Comparison of ENCODE assay signal across 1 cellular context in genomic region chr19:32345261-32346207, GRCh38.
TF ChIP-seq lines count a peak whose summit lies in the region.

ZNF507 (plus strand) TSS chr19:32345610; CDS start chr19:32352831, 7,221 bp downstream.

TF ChIP-seq in K562, 482 proteins besides CTCF, POLR2A, EP300 and RAD21 (continued from another document and continues in another):
- TF ChIP-seq, protein P1, sequence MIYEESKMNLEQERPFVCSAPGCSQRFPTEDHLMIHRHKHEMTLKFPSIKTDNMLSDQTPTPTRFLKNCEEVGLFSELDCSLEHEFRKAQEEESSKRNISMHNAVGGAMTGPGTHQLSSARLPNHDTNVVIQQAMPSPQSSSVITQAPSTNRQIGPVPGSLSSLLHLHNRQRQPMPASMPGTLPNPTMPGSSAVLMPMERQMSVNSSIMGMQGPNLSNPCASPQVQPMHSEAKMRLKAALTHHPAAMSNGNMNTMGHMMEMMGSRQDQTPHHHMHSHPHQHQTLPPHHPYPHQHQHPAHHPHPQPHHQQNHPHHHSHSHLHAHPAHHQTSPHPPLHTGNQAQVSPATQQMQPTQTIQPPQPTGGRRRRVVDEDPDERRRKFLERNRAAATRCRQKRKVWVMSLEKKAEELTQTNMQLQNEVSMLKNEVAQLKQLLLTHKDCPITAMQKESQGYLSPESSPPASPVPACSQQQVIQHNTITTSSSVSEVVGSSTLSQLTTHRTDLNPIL (CRISPR knock-in tag; IDR thresholded peaks at IDR 0.05): no peak
- TF ChIP-seq TFAM (CRISPR knock-in tag; conservative IDR thresholded peaks at IDR 0.05): no peak
- no peak for TF ChIP-seq PTBP1 (IDR thresholded peaks at IDR 0.05; ENCODE audit: low read depth, low read length)
- no peak for TF ChIP-seq MYBL2 (IDR thresholded peaks at IDR 0.05; ENCODE audit: low read depth)
- TF ChIP-seq MYBL2 (CRISPR knock-in tag; IDR thresholded peaks at IDR 0.05; ENCODE audit: borderline replicate concordance): no peak
- TF ChIP-seq RFX5 (IDR thresholded peaks at IDR 0.05; ENCODE audit: low read depth, low read length): no peak
- no peak for TF ChIP-seq NFE2 (IDR thresholded peaks at IDR 0.05; ENCODE audit: low read depth)
- TF ChIP-seq ZNF431 (CRISPR knock-in tag; IDR thresholded peaks at IDR 0.05): 0 out of 2 replicates have a peak, but pooled peaks have one; percentile 36
- no peak for TF ChIP-seq TCF3 (CRISPR knock-in tag; IDR thresholded peaks at IDR 0.05)
- TF ChIP-seq GTF2E2 (tag; IDR thresholded peaks at IDR 0.05): peak; percentile 13; the same call in 1 of the 2 replicates
- TF ChIP-seq TRIM24 (IDR thresholded peaks at IDR 0.05): peak in 1 of 2 experiments; percentile 82; a peak in 2 of 4 replicates
- TF ChIP-seq COPS2 (conservative IDR thresholded peaks at IDR 0.05): no peak
- no peak for TF ChIP-seq CBFA2T3 (IDR thresholded peaks at IDR 0.05)
- TF ChIP-seq ZNF354B (CRISPR knock-in tag; IDR thresholded peaks at IDR 0.05): no peak
- TF ChIP-seq, protein P2, sequence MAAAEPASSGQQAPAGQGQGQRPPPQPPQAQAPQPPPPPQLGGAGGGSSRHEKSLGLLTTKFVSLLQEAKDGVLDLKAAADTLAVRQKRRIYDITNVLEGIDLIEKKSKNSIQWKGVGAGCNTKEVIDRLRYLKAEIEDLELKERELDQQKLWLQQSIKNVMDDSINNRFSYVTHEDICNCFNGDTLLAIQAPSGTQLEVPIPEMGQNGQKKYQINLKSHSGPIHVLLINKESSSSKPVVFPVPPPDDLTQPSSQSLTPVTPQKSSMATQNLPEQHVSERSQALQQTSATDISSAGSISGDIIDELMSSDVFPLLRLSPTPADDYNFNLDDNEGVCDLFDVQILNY (CRISPR knock-in tag; IDR thresholded peaks at IDR 0.05): no peak
- TF ChIP-seq, protein P3, sequence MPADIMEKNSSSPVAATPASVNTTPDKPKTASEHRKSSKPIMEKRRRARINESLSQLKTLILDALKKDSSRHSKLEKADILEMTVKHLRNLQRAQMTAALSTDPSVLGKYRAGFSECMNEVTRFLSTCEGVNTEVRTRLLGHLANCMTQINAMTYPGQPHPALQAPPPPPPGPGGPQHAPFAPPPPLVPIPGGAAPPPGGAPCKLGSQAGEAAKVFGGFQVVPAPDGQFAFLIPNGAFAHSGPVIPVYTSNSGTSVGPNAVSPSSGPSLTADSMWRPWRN (IDR thresholded peaks at IDR 0.05; ENCODE audit: low read depth): no peak
- 0 out of 2 replicates have a peak, but pooled peaks have one; percentile 48 for TF ChIP-seq ZNF311 (CRISPR knock-in tag; IDR thresholded peaks at IDR 0.05)
- no peak for TF ChIP-seq ZNF263 (CRISPR knock-in tag; IDR thresholded peaks at IDR 0.05; ENCODE audit: borderline replicate concordance)
- TF ChIP-seq TBP (optimal IDR thresholded peaks at IDR 0.05; ENCODE audit: low read depth, low read length): peak; percentile 44
- TF ChIP-seq, protein P4, sequence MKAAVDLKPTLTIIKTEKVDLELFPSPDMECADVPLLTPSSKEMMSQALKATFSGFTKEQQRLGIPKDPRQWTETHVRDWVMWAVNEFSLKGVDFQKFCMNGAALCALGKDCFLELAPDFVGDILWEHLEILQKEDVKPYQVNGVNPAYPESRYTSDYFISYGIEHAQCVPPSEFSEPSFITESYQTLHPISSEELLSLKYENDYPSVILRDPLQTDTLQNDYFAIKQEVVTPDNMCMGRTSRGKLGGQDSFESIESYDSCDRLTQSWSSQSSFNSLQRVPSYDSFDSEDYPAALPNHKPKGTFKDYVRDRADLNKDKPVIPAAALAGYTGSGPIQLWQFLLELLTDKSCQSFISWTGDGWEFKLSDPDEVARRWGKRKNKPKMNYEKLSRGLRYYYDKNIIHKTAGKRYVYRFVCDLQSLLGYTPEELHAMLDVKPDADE (conservative IDR thresholded peaks at IDR 0.05; ENCODE audit: control insufficient read depth, low read depth, low read length): peak; percentile 86
- no peak for TF ChIP-seq ZNF274 (IDR thresholded peaks at IDR 0.05; ENCODE audit: borderline replicate concordance, low read depth, low read length)
- TF ChIP-seq RBFOX2 (IDR thresholded peaks at IDR 0.05; ENCODE audit: low read depth, low read length): peak; percentile 91
- TF ChIP-seq, protein P5, sequence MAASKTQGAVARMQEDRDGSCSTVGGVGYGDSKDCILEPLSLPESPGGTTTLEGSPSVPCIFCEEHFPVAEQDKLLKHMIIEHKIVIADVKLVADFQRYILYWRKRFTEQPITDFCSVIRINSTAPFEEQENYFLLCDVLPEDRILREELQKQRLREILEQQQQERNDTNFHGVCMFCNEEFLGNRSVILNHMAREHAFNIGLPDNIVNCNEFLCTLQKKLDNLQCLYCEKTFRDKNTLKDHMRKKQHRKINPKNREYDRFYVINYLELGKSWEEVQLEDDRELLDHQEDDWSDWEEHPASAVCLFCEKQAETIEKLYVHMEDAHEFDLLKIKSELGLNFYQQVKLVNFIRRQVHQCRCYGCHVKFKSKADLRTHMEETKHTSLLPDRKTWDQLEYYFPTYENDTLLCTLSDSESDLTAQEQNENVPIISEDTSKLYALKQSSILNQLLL (CRISPR knock-in tag; IDR thresholded peaks at IDR 0.05; ENCODE audit: borderline replicate concordance): no peak
- no peak for TF ChIP-seq ZNF133 (CRISPR knock-in tag; IDR thresholded peaks at IDR 0.05)
- no peak for TF ChIP-seq ZNF224 (CRISPR knock-in tag; IDR thresholded peaks at IDR 0.05)
- TF ChIP-seq, protein P6, sequence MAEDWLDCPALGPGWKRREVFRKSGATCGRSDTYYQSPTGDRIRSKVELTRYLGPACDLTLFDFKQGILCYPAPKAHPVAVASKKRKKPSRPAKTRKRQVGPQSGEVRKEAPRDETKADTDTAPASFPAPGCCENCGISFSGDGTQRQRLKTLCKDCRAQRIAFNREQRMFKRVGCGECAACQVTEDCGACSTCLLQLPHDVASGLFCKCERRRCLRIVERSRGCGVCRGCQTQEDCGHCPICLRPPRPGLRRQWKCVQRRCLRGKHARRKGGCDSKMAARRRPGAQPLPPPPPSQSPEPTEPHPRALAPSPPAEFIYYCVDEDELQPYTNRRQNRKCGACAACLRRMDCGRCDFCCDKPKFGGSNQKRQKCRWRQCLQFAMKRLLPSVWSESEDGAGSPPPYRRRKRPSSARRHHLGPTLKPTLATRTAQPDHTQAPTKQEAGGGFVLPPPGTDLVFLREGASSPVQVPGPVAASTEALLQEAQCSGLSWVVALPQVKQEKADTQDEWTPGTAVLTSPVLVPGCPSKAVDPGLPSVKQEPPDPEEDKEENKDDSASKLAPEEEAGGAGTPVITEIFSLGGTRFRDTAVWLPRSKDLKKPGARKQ (CRISPR knock-in tag; IDR thresholded peaks at IDR 0.05): no peak
- TF ChIP-seq TFE3 (CRISPR knock-in tag; IDR thresholded peaks at IDR 0.05): peak; percentile 98
- no peak for TF ChIP-seq ILF3 (IDR thresholded peaks at IDR 0.05; ENCODE audit: borderline replicate concordance)
- TF ChIP-seq ZBTB43 (CRISPR knock-in tag; IDR thresholded peaks at IDR 0.05): no peak
- no peak for TF ChIP-seq NR2C1 (IDR thresholded peaks at IDR 0.05)
- no peak for TF ChIP-seq NR2C1 (tag; IDR thresholded peaks at IDR 0.05)
- TF ChIP-seq PURB (CRISPR knock-in tag; IDR thresholded peaks at IDR 0.05; ENCODE audit: low read depth): no peak
- no peak for TF ChIP-seq RHOXF2B (CRISPR knock-in tag; conservative IDR thresholded peaks at IDR 0.05)
- peak; percentile 67; the same call in 1 of the 2 replicates for TF ChIP-seq HDAC2 (IDR thresholded peaks at IDR 0.05)
- TF ChIP-seq, protein P7, sequence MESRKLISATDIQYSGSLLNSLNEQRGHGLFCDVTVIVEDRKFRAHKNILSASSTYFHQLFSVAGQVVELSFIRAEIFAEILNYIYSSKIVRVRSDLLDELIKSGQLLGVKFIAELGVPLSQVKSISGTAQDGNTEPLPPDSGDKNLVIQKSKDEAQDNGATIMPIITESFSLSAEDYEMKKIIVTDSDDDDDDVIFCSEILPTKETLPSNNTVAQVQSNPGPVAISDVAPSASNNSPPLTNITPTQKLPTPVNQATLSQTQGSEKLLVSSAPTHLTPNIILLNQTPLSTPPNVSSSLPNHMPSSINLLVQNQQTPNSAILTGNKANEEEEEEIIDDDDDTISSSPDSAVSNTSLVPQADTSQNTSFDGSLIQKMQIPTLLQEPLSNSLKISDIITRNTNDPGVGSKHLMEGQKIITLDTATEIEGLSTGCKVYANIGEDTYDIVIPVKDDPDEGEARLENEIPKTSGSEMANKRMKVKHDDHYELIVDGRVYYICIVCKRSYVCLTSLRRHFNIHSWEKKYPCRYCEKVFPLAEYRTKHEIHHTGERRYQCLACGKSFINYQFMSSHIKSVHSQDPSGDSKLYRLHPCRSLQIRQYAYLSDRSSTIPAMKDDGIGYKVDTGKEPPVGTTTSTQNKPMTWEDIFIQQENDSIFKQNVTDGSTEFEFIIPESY (CRISPR knock-in tag; IDR thresholded peaks at IDR 0.05): peak; percentile 89
- TF ChIP-seq PKNOX1 (IDR thresholded peaks at IDR 0.05): no peak
- TF ChIP-seq ETS2 (tag; IDR thresholded peaks at IDR 0.05; ENCODE audit: borderline replicate concordance, poor library complexity, severe bottlenecking): no peak
- TF ChIP-seq BRCA1 (IDR thresholded peaks at IDR 0.05): no peak
- TF ChIP-seq BRCA1 (CRISPR knock-in tag; IDR thresholded peaks at IDR 0.05): no peak
- no peak for TF ChIP-seq ZNF184 (CRISPR knock-in tag; IDR thresholded peaks at IDR 0.05)
- TF ChIP-seq SIX5 (IDR thresholded peaks at IDR 0.05; ENCODE audit: borderline replicate concordance in 1 of 2, insufficient read depth in 1 of 2, low read depth in 1 of 2, low read length in 2 of 2): no peak
- TF ChIP-seq FOXK1 (CRISPR knock-in tag; IDR thresholded peaks at IDR 0.05; ENCODE audit: borderline replicate concordance): no peak
- no peak for TF ChIP-seq NFXL1 (CRISPR knock-in tag; IDR thresholded peaks at IDR 0.05)
- no peak for TF ChIP-seq E2F3 (CRISPR knock-in tag; IDR thresholded peaks at IDR 0.05)
- no peak for TF ChIP-seq MEF2D (tag; conservative IDR thresholded peaks at IDR 0.05; ENCODE audit: low read depth)
- TF ChIP-seq NR4A1 (CRISPR knock-in tag; IDR thresholded peaks at IDR 0.05): no peak
- TF ChIP-seq NR4A1 (tag; IDR thresholded peaks at IDR 0.05): 0 out of 2 replicates have a peak, but pooled peaks have one; percentile 36
- TF ChIP-seq ZNF436 (CRISPR knock-in tag; IDR thresholded peaks at IDR 0.05): no peak
- TF ChIP-seq MYC (IDR thresholded peaks at IDR 0.05; ENCODE audit: low read depth, low read length): peak; percentile 96
- no peak for TF ChIP-seq MYC (CRISPR knock-in tag; IDR thresholded peaks at IDR 0.05; ENCODE audit: borderline replicate concordance, low read depth)
- peak; percentile 78 for TF ChIP-seq EGR1 (conservative IDR thresholded peaks at IDR 0.05)
- TF ChIP-seq ATF6 (CRISPR knock-in tag; IDR thresholded peaks at IDR 0.05): no peak
- TF ChIP-seq, protein P8, sequence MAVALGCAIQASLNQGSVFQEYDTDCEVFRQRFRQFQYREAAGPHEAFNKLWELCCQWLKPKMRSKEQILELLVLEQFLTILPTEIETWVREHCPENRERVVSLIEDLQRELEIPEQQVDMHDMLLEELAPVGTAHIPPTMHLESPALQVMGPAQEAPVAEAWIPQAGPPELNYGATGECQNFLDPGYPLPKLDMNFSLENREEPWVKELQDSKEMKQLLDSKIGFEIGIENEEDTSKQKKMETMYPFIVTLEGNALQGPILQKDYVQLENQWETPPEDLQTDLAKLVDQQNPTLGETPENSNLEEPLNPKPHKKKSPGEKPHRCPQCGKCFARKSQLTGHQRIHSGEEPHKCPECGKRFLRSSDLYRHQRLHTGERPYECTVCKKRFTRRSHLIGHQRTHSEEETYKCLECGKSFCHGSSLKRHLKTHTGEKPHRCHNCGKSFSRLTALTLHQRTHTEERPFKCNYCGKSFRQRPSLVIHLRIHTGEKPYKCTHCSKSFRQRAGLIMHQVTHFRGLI (CRISPR knock-in tag; IDR thresholded peaks at IDR 0.05): no peak
- no peak for TF ChIP-seq SP2 (IDR thresholded peaks at IDR 0.05; ENCODE audit: extremely low read depth, low read depth, low read length, poor library complexity, severe bottlenecking)
- no peak for TF ChIP-seq SPI1 (IDR thresholded peaks at IDR 0.05; ENCODE audit: borderline replicate concordance, low read depth, low read length)
- peak; percentile 67 for TF ChIP-seq GABPB1 (CRISPR knock-in tag; IDR thresholded peaks at IDR 0.05)
